In genomic region chr13:77697208-77698103, GRCh38 we compare ENCODE assay signal across 8 cellular contexts. TPM values are rescaled to one million over a fixed set of nuclear protein-coding genes. Genes with fewer than 3 reads are reported as not detected.
A peak's percentile ranks its signal among the peaks of the same experiment; 100 is the strongest.
DNase-seq lines count a peak whose midpoint lies in the region; ATAC-seq, FAIRE-seq and TF ChIP-seq lines count a peak whose summit lies in the region.

TSS of gene SLAIN1 (plus strand) at chr13:77697687. CDS start at chr13:77697914, 227 bp downstream.

- 0 to 1% (median 1%) methylated on average over 17 to 84 of the region's 86 CpGs for WGBS in stomach, 5 donors

- peaks cover 38% of the 10 kb centered on the region for H3K79me2 ChIP-seq in neural cell (replicated peaks; ENCODE audit: insufficient read depth, low read length)

- H3K36me3 ChIP-seq in Panc1 (ENCODE audit: control insufficient read depth, insufficient read depth, low read length) (no peaks in the 10 kb centered on the region), neural cell (ENCODE audit: insufficient read depth, low read length) (no peaks in the 10 kb centered on the region), stomach (no peaks in the 10 kb centered on the region)

- no peak within 1 kb of the TSS for H2AFZ ChIP-seq in neural cell (ENCODE audit: low read depth, low read length)

- H3K4me1 Mint-ChIP-seq in activated T-cell treated with anti-CD3 and anti-CD28 coated beads, Interleukin-2, amount 50 U/mL, for 72 hours (ENCODE audit: low read depth), result peaks cover 42% of the 10 kb centered on the region

- no peak for TF ChIP-seq RAD21 in neural cell (conservative IDR thresholded peaks at IDR 0.05)

- CTCF ChIA-PET in Panc1 (lab: Charles Lee), result no interaction called here

- TF ChIP-seq POLR2A in stomach (IDR thresholded peaks at IDR 0.05), result no peak

- in situ Hi-C loops in Panc1 (cut with HindIII; ENCODE audit: low pct_unique_long_range_greater_than_20kb, low sequenced_read_pairs), result no loop called here

- H3K9me3 ChIP-seq in Panc1 (ENCODE audit: control insufficient read depth, insufficient read depth, low read depth, low read length) (no peaks in the 10 kb centered on the region), neural cell (ENCODE audit: low read length) (no peaks in the 10 kb centered on the region), stomach (no peaks in the 10 kb centered on the region)

- DNase-seq in D721Med (ENCODE audit: insufficient read length, low spot score) (peak; percentile 49), Panc1 (ENCODE audit: low read depth, low spot score) (no peak), fibroblast of villous mesenchyme (ENCODE audit: low read depth) (no peak), stomach (peak; percentile 86)
- DNase-seq in Jurkat, Clone E6-1 (ENCODE audit: low read depth, low spot score), result peak; percentile 82
- DNase-seq in activated T-cell treated with anti-CD3 and anti-CD28 coated beads, Interleukin-2, amount 50 U/mL, for 72 hours, result peak; percentile 79 to 85

- peaks cover 8% of the 10 kb centered on the region; the same call in 1 of the 2 replicates for H3K27me3 ChIP-seq in Panc1 (ENCODE audit: control insufficient read depth, insufficient read depth, low read length)
- H3K27me3 ChIP-seq in neural cell (ENCODE audit: insufficient read depth, low read depth, low read length), result no peaks in the 10 kb centered on the region
- peaks cover 0 to 10% (median 0%) of the 10 kb centered on the region in 3 donors for H3K27me3 ChIP-seq in stomach

- H3K27me3 Mint-ChIP-seq in activated T-cell treated with anti-CD3 and anti-CD28 coated beads, Interleukin-2, amount 50 U/mL, for 72 hours (ENCODE audit: low read depth), result no peaks in the 10 kb centered on the region

- no TSS peak for BruUV-seq in Panc1 (replicated peaks; lab: Mats Ljungman, UMichigan)

- peaks cover 3 to 4% of the 10 kb centered on the region in 2 donors for H3K36me3 Mint-ChIP-seq in activated T-cell treated with anti-CD3 and anti-CD28 coated beads, Interleukin-2, amount 50 U/mL, for 72 hours (ENCODE audit: insufficient read depth in 2 of 2)

- H3K27ac ChIP-seq in Panc1 (ENCODE audit: low read length) (no peak within 1 kb of the TSS), neural cell (ENCODE audit: low read length) (peak within 1 kb of the TSS; percentile 77), stomach (peak within 1 kb of the TSS; percentile 57 to 90 (median 85))

- POLR2A ChIA-PET in Panc1 (lab: Charles Lee), result no interaction called here

- peak within 1 kb of the TSS; percentile 90 to 95 for H3K4me3 Mint-ChIP-seq in activated T-cell treated with anti-CD3 and anti-CD28 coated beads, Interleukin-2, amount 50 U/mL, for 72 hours

- no peaks in the 10 kb centered on the region for H3K9me2 ChIP-seq in neural cell (ENCODE audit: insufficient read depth, low read length)

- H3K9me3 Mint-ChIP-seq in activated T-cell treated with anti-CD3 and anti-CD28 coated beads, Interleukin-2, amount 50 U/mL, for 72 hours, result peaks cover 0 to 1% of the 10 kb centered on the region in 2 donors

- peak within 1 kb of the TSS; percentile 72 for H3K27ac Mint-ChIP-seq in activated T-cell treated with anti-CD3 and anti-CD28 coated beads, Interleukin-2, amount 50 U/mL, for 72 hours

- peaks cover 15% of the 10 kb centered on the region for H4K20me1 ChIP-seq in neural cell (ENCODE audit: insufficient read depth)

- H3K4me1 ChIP-seq in Panc1 (ENCODE audit: control insufficient read depth, insufficient read depth, low read length), result no peaks in the 10 kb centered on the region
- H3K4me1 ChIP-seq in stomach, result peaks cover 0 to 62% (median 38%) of the 10 kb centered on the region in 4 donors

- peak; percentile 75 for ATAC-seq in GM21515 (IDR thresholded peaks at IDR 0.05; ENCODE audit: unreplicated experiment)
- ATAC-seq in Panc1, result peak; percentile 92
- ATAC-seq in activated T-cell treated with anti-CD3 and anti-CD28 coated beads, Interleukin-2, amount 50 U/mL, for 72 hours (replicated peaks in 1 of 2), result peak; percentile 81 to 83

- H3K4me2 ChIP-seq in neural cell (ENCODE audit: low read length), result peak within 1 kb of the TSS; percentile 46

- H3K9ac ChIP-seq in neural cell (ENCODE audit: low read length), result peak within 1 kb of the TSS; percentile 81

- intact Hi-C loops in Panc1 (cut with micrococcal nuclease; ENCODE audit: unreplicated experiment), result no loop called here
- intact Hi-C loops in stomach (cut with DNase I; ENCODE audit: low total_unique reads), result no loop called here

- TF ChIP-seq CTCF in D721Med (IDR thresholded peaks at IDR 0.05; ENCODE audit: insufficient read depth, missing control alignments) (no peak), Panc1 (IDR thresholded peaks at IDR 0.05) (no peak), fibroblast of villous mesenchyme (IDR thresholded peaks at IDR 0.05; ENCODE audit: insufficient read depth, low read depth, low read length) (no peak), neural cell (IDR thresholded peaks at IDR 0.05; ENCODE audit: poor library complexity, severe bottlenecking) (no peak), stomach (IDR thresholded peaks at IDR 0.05) (no peak)

- H3F3A ChIP-seq in neural cell (ENCODE audit: insufficient read depth, low read length, poor library complexity, severe bottlenecking), result no peaks in the 10 kb centered on the region

- FAIRE-seq in D721Med (lab: Jason Lieb, UNC), result no peak

- H3K4me3 ChIP-seq in Jurkat, Clone E6-1 (ENCODE audit: low read length), result peak within 1 kb of the TSS; percentile 76
- H3K4me3 ChIP-seq in Panc1 (ENCODE audit: low read depth in 2 of 2, low read length in 2 of 2) (peak within 1 kb of the TSS; percentile 48 to 52), fibroblast of villous mesenchyme (ENCODE audit: low read depth, low read length) (peak within 1 kb of the TSS; percentile 51), neural cell (ENCODE audit: low read length) (peak within 1 kb of the TSS; percentile 88), stomach (peak within 1 kb of the TSS; percentile 83 to 99 (median 84))

- TF ChIP-seq EP300 in neural cell (conservative IDR thresholded peaks at IDR 0.05; ENCODE audit: poor library complexity, severe bottlenecking) (no peak), stomach (IDR thresholded peaks at IDR 0.05) (no peak)

TF ChIP-seq in neural cell, 6 proteins besides CTCF, POLR2A, EP300 and RAD21:
- TF ChIP-seq MXI1 (conservative IDR thresholded peaks at IDR 0.05; ENCODE audit: poor library complexity, severe bottlenecking), result peak; percentile 70
- TF ChIP-seq EZH2 (IDR thresholded peaks at IDR 0.05; ENCODE audit: borderline replicate concordance, insufficient read depth, low read length, poor library complexity, severe bottlenecking), result no peak
- TF ChIP-seq, protein P1, sequence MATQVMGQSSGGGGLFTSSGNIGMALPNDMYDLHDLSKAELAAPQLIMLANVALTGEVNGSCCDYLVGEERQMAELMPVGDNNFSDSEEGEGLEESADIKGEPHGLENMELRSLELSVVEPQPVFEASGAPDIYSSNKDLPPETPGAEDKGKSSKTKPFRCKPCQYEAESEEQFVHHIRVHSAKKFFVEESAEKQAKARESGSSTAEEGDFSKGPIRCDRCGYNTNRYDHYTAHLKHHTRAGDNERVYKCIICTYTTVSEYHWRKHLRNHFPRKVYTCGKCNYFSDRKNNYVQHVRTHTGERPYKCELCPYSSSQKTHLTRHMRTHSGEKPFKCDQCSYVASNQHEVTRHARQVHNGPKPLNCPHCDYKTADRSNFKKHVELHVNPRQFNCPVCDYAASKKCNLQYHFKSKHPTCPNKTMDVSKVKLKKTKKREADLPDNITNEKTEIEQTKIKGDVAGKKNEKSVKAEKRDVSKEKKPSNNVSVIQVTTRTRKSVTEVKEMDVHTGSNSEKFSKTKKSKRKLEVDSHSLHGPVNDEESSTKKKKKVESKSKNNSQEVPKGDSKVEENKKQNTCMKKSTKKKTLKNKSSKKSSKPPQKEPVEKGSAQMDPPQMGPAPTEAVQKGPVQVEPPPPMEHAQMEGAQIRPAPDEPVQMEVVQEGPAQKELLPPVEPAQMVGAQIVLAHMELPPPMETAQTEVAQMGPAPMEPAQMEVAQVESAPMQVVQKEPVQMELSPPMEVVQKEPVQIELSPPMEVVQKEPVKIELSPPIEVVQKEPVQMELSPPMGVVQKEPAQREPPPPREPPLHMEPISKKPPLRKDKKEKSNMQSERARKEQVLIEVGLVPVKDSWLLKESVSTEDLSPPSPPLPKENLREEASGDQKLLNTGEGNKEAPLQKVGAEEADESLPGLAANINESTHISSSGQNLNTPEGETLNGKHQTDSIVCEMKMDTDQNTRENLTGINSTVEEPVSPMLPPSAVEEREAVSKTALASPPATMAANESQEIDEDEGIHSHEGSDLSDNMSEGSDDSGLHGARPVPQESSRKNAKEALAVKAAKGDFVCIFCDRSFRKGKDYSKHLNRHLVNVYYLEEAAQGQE (IDR thresholded peaks at IDR 0.05; ENCODE audit: borderline replicate concordance), result peak; percentile 35
- peak; percentile 89 for TF ChIP-seq POLR2AphosphoS5 (IDR thresholded peaks at IDR 0.05)

RNA-seq across cellular contexts. Expression of gene SLAIN1, which starts in this region (rescaled TPM):
- 39.6 TPM for polyA plus RNA-seq in Jurkat, Clone E6-1 (2012; ENCODE audit: insufficient read depth, insufficient read length)
- 0.49 TPM for total RNA-seq in Panc1 (2021; ENCODE audit: unreplicated experiment)
- 0.21 TPM for polyA plus RNA-seq in Panc1 (2012; ENCODE audit: insufficient read length)
- 10 to 100 TPM; 24.6 to 24.8 TPM for total RNA-seq in activated T-cell treated with anti-CD3 and anti-CD28 coated beads, Interleukin-2, amount 50 U/mL, for 72 hours
- not detected in 2 replicates for total RNA-seq in fibroblast of villous mesenchyme
- 129 and 155 TPM in 2 replicates for polyA plus RNA-seq in neural cell
- 290 and 291 TPM in 2 replicates for polyA minus RNA-seq in neural cell
- total RNA-seq in stomach, result 10 to 100 TPM in 4 of 5 donors, not detected in 1; 12.1 to 26.8 (median 18.3) TPM
- 1 to 10 TPM; 3.7 to 9.5 (median 8.9) TPM for polyA plus RNA-seq in stomach

Comparison
In these comparisons a context has a peak if more than half of its experiments do, and no peak if none do; other contexts are left out.
1. RNA of gene SLAIN1 (polyA plus RNA-seq): 129 to 155 TPM in neural cell; 3.7 to 9.5 TPM in stomach; every median in the first group is over 10 times any median in the second.
2. Peak in ATAC-seq and H3K4me3 ChIP-seq in Panc1; RNA of the gene not detected or under 1 TPM.
3. DNase-seq: peak in D721Med (single experiment), Jurkat, Clone E6-1 (single experiment), activated T-cell treated with anti-CD3 and anti-CD28 coated beads, Interleukin-2, amount 50 U/mL, for 72 hours (2 of 2) and stomach (single experiment); none in Panc1 (single experiment) and fibroblast of villous mesenchyme (single experiment).
4. Peak in every context shown above with its lines, with median percentiles within 50 percentile points of each other: ATAC-seq and H3K4me3 ChIP-seq.